4 cellular contexts compared by ENCODE assay signal in the genomic region with DNA sequence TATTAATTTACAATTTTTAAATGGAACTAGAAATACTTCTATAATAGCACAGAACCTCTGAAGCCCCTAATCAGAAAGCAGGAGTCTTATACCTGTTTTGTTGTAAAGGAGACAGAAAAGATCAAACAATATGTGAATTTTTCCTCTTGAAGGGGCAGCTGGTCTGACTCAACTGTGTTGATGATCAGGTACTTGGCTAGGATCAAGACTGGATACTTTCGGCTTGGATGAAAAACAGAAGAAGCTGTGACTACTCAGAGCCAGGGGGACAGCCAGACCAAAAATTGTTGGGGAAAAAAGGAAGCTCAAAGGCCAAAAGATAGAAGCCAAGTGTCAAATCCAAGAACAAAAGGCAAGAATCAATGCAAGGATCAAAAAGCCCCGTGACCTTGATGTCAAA.
"Had no signal": no experiment of that assay in that cellular context is flagged by ENCODE, and none has a peak within 500 bp of the region (broad histone marks: within the 10 kb centered on the region; RNA-seq: fewer than 3 reads in every experiment).

No MANE protein-coding gene starts in this region.

- H3K4me3 ChIP-seq: GM23338 had no signal

- ATAC-seq: GM23338 had no signal

- DNase-seq: H9, HCEC 1CT, IMR-90 had no signal
